In the genomic region with DNA sequence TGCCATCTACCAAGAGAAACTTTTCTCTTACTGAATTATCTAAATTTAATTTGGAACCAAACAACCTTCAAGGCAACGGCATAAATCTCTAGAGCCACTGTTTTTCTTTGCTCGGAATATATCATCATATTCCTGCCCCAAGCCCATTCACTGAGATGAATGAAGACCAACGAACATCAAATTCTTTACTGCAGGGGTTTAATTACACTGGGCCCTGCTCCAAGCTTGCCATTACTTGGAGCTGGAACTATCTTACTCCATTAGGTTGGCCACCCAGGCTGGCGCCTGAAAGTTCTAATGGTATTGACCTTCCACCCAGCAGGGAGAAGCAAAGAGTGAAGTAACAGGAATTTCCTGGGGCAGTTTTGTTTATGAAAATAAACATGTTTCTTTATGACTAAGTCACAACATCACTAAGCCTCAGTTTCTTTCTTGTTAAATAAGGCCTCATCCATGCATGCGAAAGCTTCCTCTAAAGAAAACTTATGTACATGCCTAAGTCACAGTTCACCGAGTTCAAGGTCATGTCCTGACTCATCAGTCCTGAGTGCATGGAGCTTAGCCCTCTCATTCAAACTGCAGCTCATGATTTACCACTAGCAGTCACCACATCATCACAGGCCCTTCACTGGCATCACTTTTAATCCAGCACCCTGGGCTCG, we compare ENCODE assay signal across 9 cellular contexts.
DNase-seq lines count a peak whose midpoint lies in the region; ATAC-seq lines count a peak whose summit lies in the region.
"Had no signal": no experiment of that assay in that cellular context is flagged by ENCODE, and none has a peak within 500 bp of the region (broad histone marks: within the 10 kb centered on the region; RNA-seq: fewer than 3 reads in every experiment).

No MANE protein-coding gene starts in this region.

- ATAC-seq in GM18858 (IDR thresholded peaks at IDR 0.05; ENCODE audit: unreplicated experiment): peak; percentile 45
- peak; percentile 54 for ATAC-seq in HG02642 (IDR thresholded peaks at IDR 0.05; ENCODE audit: poor library complexity, unreplicated experiment)
- ATAC-seq in effector memory CD8-positive, alpha-beta T cell (replicated peaks): no peak

- no peak overlapping the region for H3K27ac Mint-ChIP-seq in effector memory CD8-positive, alpha-beta T cell

- peaks cover 2 to 3% of the 10 kb centered on the region in 2 donors for H3K4me1 Mint-ChIP-seq in effector memory CD8-positive, alpha-beta T cell (ENCODE audit: low read depth in 2 of 2)

- no peaks in the 10 kb centered on the region for H3K27me3 Mint-ChIP-seq in effector memory CD8-positive, alpha-beta T cell

- DNase-seq in RKO (ENCODE audit: low spot score): peak; percentile 46
- peak; percentile 39 for DNase-seq in left kidney (ENCODE audit: low read depth, low spot score)
- DNase-seq in NK-92 treated with Interleukin-12 subunit alpha and Interleukin-12 subunit beta, amount 100 ng/mL, for 24 hours (lab: John Stamatoyannopoulos, UW): no peak
- no peak for DNase-seq in AML-193 (lab: John Stamatoyannopoulos, UW)
- DNase-seq in effector memory CD8-positive, alpha-beta T cell: no peak
- no peak for DNase-seq in COR-L47 (lab: John Stamatoyannopoulos, UW)
- DNase-seq: right lobe of liver had no signal

- H3K9me3 Mint-ChIP-seq in effector memory CD8-positive, alpha-beta T cell: no peaks in the 10 kb centered on the region

- no peaks in the 10 kb centered on the region for H3K36me3 Mint-ChIP-seq in effector memory CD8-positive, alpha-beta T cell (ENCODE audit: insufficient read depth)

- no peak overlapping the region for H3K4me3 Mint-ChIP-seq in effector memory CD8-positive, alpha-beta T cell

Comparison
In these comparisons a context has a peak if more than half of its experiments do, and no peak if none do; other contexts are left out.
1. DNase-seq: peak in RKO (single experiment) and left kidney (single experiment); none in NK-92 treated with Interleukin-12 subunit alpha and Interleukin-12 subunit beta, amount 100 ng/mL, for 24 hours (single experiment), AML-193 (0 of 2), effector memory CD8-positive, alpha-beta T cell (0 of 3) and COR-L47 (single experiment).